Comparison of ENCODE assay signal across 8 cellular contexts in genomic region chr14:39268393-39268792, GRCh38. TPM values are rescaled to one million over a fixed set of nuclear protein-coding genes. Genes with fewer than 3 reads are reported as not detected.
DNase-seq lines count a peak whose midpoint lies in the region; ATAC-seq, FAIRE-seq and TF ChIP-seq lines count a peak whose summit lies in the region.

No MANE protein-coding gene starts in this region.

- intact Hi-C loops in Calu3 (cut with micrococcal nuclease; ENCODE audit: unreplicated experiment) = loop anchor here (5.0 kb wide), 1 partner anchor 99 kb away; no protein-coding TSS in a partner anchor
- intact Hi-C loops in activated T-helper 2 cell treated with anti-CD3 and anti-CD28 coated beads, Interferon-gamma antibody, Interleukin-2, Interleukin-4, amounts not matched to agents 10 μg/mL and 5 μg/mL and 100 μg/mL, durations not matched to agents 14 hours and 24 hours and 36 hours (cut with micrococcal nuclease) = loop anchor here (5.0 kb wide), 1 partner anchor 74 kb away; no protein-coding TSS in a partner anchor

- peaks cover 23% of the 10 kb centered on the region for H3K4me1 ChIP-seq in keratinocyte (ENCODE audit: control insufficient read depth, extremely low read depth, insufficient read depth, low read length)

- no peaks in the 10 kb centered on the region for H3K27me3 ChIP-seq in keratinocyte (ENCODE audit: control insufficient read depth, extremely low read depth, insufficient read depth, low read length)

- H3K9me3 Mint-ChIP-seq in Calu3 (ENCODE audit: low read depth, unreplicated experiment) (peaks cover 1% of the 10 kb centered on the region), type B pancreatic cell (peaks cover under 1% of the 10 kb centered on the region)
- peaks cover 18% of the 10 kb centered on the region for H3K9me3 Mint-ChIP-seq in activated T-helper 2 cell treated with anti-CD3 and anti-CD28 coated beads, Interferon-gamma antibody, Interleukin-2, Interleukin-4, amounts not matched to agents 10 μg/mL and 5 μg/mL and 100 μg/mL, durations not matched to agents 14 hours and 24 hours and 36 hours

- dilution Hi-C loops in keratinocyte (cut with MboI; ENCODE audit: extremely low pct_ligation_motif_present, low sequenced_read_pairs) = no loop called here

- no peak overlapping the region for H2AFZ ChIP-seq in keratinocyte (ENCODE audit: control insufficient read depth, low read length)

- peak overlapping the region; percentile 99 for H3K27ac ChIP-seq in keratinocyte (ENCODE audit: control insufficient read depth, insufficient read depth, low read length)

- H3K4me1 Mint-ChIP-seq in Calu3 (ENCODE audit: low read depth, unreplicated experiment) (peaks cover 31% of the 10 kb centered on the region), type B pancreatic cell (ENCODE audit: unreplicated experiment) (peaks cover 28% of the 10 kb centered on the region)
- H3K4me1 Mint-ChIP-seq in activated T-helper 2 cell treated with anti-CD3 and anti-CD28 coated beads, Interferon-gamma antibody, Interleukin-2, Interleukin-4, amounts not matched to agents 10 μg/mL and 5 μg/mL and 100 μg/mL, durations not matched to agents 14 hours and 24 hours and 36 hours (ENCODE audit: low read depth) = peaks cover 48% of the 10 kb centered on the region

- no peak for ATAC-seq in activated CD4-positive, CD25-positive, alpha-beta regulatory T cell treated with anti-CD3 and anti-CD28 coated beads, Interleukin-2, amount 50 U/mL, for 24 hours

- TF ChIP-seq CTCF in Calu3 (IDR thresholded peaks at IDR 0.05; ENCODE audit: unreplicated experiment) (no peak), keratinocyte (optimal IDR thresholded peaks at IDR 0.05 in 1 of 3, IDR thresholded peaks at IDR 0.05 in 1 of 3, conservative IDR thresholded peaks at IDR 0.05 in 1 of 3; ENCODE audit: extremely low read depth in 1 of 3, insufficient read depth in 2 of 3, low read length in 3 of 3) (no peak), type B pancreatic cell (conservative IDR thresholded peaks at IDR 0.05) (no peak)

- H3K4me2 ChIP-seq in keratinocyte (ENCODE audit: control insufficient read depth, extremely low read depth, insufficient read depth, low read depth, low read length) = peak overlapping the region; percentile 92

- peak overlapping the region; percentile 75 for H3K4me3 Mint-ChIP-seq in Calu3 (ENCODE audit: low read depth, unreplicated experiment)
- H3K4me3 Mint-ChIP-seq in activated T-helper 2 cell treated with anti-CD3 and anti-CD28 coated beads, Interferon-gamma antibody, Interleukin-2, Interleukin-4, amounts not matched to agents 10 μg/mL and 5 μg/mL and 100 μg/mL, durations not matched to agents 14 hours and 24 hours and 36 hours (ENCODE audit: low read depth) = peak overlapping the region; percentile 75
- peak overlapping the region; percentile 97 for H3K4me3 Mint-ChIP-seq in type B pancreatic cell

- CTCF ChIA-PET in Calu3 (lab: Charles Lee) = no interaction called here

- peak overlapping the region; percentile 57 to 96 (median 94) for H3K4me3 ChIP-seq in keratinocyte (ENCODE audit: control insufficient read depth in 2 of 3, extremely low read depth in 1 of 3, insufficient read depth in 2 of 3, low read depth in 1 of 3, low read length in 3 of 3)

- H3K79me2 ChIP-seq in keratinocyte (ENCODE audit: control insufficient read depth, insufficient read depth, low read length) = peaks cover 59% of the 10 kb centered on the region

- H3K9me3 ChIP-seq in keratinocyte (ENCODE audit: control insufficient read depth, low read depth, low read length) = no peaks in the 10 kb centered on the region

- no TSS peak for BruUV-seq in Calu3 (replicated peaks; lab: Mats Ljungman, UMichigan)

- H3K9me1 ChIP-seq in keratinocyte (ENCODE audit: control insufficient read depth, extremely low read depth, insufficient read depth, low read length) = no peaks in the 10 kb centered on the region

- H3K27ac Mint-ChIP-seq in Calu3 (ENCODE audit: unreplicated experiment) (peak overlapping the region; percentile 85), type B pancreatic cell (peak overlapping the region; percentile 48)
- peak overlapping the region; percentile 36 for H3K27ac Mint-ChIP-seq in activated T-helper 2 cell treated with anti-CD3 and anti-CD28 coated beads, Interferon-gamma antibody, Interleukin-2, Interleukin-4, amounts not matched to agents 10 μg/mL and 5 μg/mL and 100 μg/mL, durations not matched to agents 14 hours and 24 hours and 36 hours

- DNase-seq in Calu3 = no peak
- peak; percentile 22 for DNase-seq in M059J (ENCODE audit: low read depth)
- DNase-seq in activated T-helper 2 cell treated with anti-CD3 and anti-CD28 coated beads, Interferon-gamma antibody, Interleukin-2, Interleukin-4, amounts not matched to agents 10 μg/mL and 5 μg/mL and 100 μg/mL, durations not matched to agents 14 hours and 24 hours and 36 hours (ENCODE audit: low spot score) = no peak
- no peak for DNase-seq in keratinocyte (ENCODE audit: low read depth, low spot score)
- DNase-seq in type B pancreatic cell (ENCODE audit: extremely low spot score, unreplicated experiment) = no peak
- no peak for DNase-seq in dedifferentiated amniotic fluid mesenchymal stem cell (ENCODE audit: extremely low spot score)
- DNase-seq in GF-D8 (lab: John Stamatoyannopoulos, UW) = no peak

- H3K36me3 ChIP-seq in keratinocyte (ENCODE audit: control insufficient read depth in 2 of 2, extremely low read depth in 1 of 2, insufficient read depth in 2 of 2, low read length in 2 of 2) = no peaks in the 10 kb centered on the region

- FAIRE-seq in keratinocyte (lab: Jason Lieb, UNC) = no peak

- H4K20me1 ChIP-seq in keratinocyte (ENCODE audit: control insufficient read depth, extremely low read depth, insufficient read depth, low read length) = peaks cover 3% of the 10 kb centered on the region

- H3K27me3 Mint-ChIP-seq in Calu3 (ENCODE audit: unreplicated experiment) = no peaks in the 10 kb centered on the region
- H3K27me3 Mint-ChIP-seq in activated T-helper 2 cell treated with anti-CD3 and anti-CD28 coated beads, Interferon-gamma antibody, Interleukin-2, Interleukin-4, amounts not matched to agents 10 μg/mL and 5 μg/mL and 100 μg/mL, durations not matched to agents 14 hours and 24 hours and 36 hours (ENCODE audit: low read depth) = no peaks in the 10 kb centered on the region
- no peaks in the 10 kb centered on the region for H3K27me3 Mint-ChIP-seq in type B pancreatic cell

- peak overlapping the region; percentile 99 for H3K9ac ChIP-seq in keratinocyte (ENCODE audit: control insufficient read depth, extremely low read depth, insufficient read depth, low read length)

- H3K36me3 Mint-ChIP-seq in Calu3 (ENCODE audit: insufficient read depth, unreplicated experiment) = peaks cover 44% of the 10 kb centered on the region
- peaks cover 25% of the 10 kb centered on the region for H3K36me3 Mint-ChIP-seq in activated T-helper 2 cell treated with anti-CD3 and anti-CD28 coated beads, Interferon-gamma antibody, Interleukin-2, Interleukin-4, amounts not matched to agents 10 μg/mL and 5 μg/mL and 100 μg/mL, durations not matched to agents 14 hours and 24 hours and 36 hours (ENCODE audit: low read depth)
- peaks cover 9% of the 10 kb centered on the region for H3K36me3 Mint-ChIP-seq in type B pancreatic cell

RNA-seq across cellular contexts. Expression of gene MIA2, which starts 34.7 kb away (rescaled TPM):
- total RNA-seq in Calu3 (2022) (49.1 and 52.8 TPM in 2 replicates), type B pancreatic cell (ENCODE audit: low replicate concordance) (23.5 and 37.6 TPM in 2 replicates)
- total RNA-seq in M059J (2014; rRNA removed; shearing (Covaris generic)) = 18.0 and 20.1 TPM in 2 replicates
- total RNA-seq in activated T-helper 2 cell treated with anti-CD3 and anti-CD28 coated beads, Interferon-gamma antibody, Interleukin-2, Interleukin-4, amounts not matched to agents 10 μg/mL and 5 μg/mL and 100 μg/mL, durations not matched to agents 14 hours and 24 hours and 36 hours = 17.0 and 17.5 TPM in 2 replicates
- polyA plus RNA-seq in keratinocyte = 12.9 to 21.9 TPM (median 21.0 TPM) in 3 replicates
- 53.1 TPM for polyA plus RNA-seq in keratinocyte (2011; ENCODE audit: low read depth)
- 10.1 and 18.4 TPM in 2 replicates for polyA plus RNA-seq in keratinocyte (2011; cell fraction: cytosol; rRNA removed)
- polyA plus RNA-seq in keratinocyte (2011; cell fraction: nucleus; rRNA removed) = 28.1 and 36.2 TPM in 2 replicates
- polyA plus RNA-seq in keratinocyte (2012; ENCODE audit: low replicate concordance) = 11.3 and 21.1 TPM in 2 replicates
- 3.0 to 12.7 TPM (median 11.3 TPM) in 3 replicates for polyA minus RNA-seq in keratinocyte
- 7.7 TPM for polyA minus RNA-seq in keratinocyte (2011; cell fraction: cytosol; rRNA and poly(A)+ RNA removed)
- 14.9 and 22.6 TPM in 2 replicates for polyA minus RNA-seq in keratinocyte (2011; cell fraction: nucleus; rRNA and poly(A)+ RNA removed)
